8 cellular contexts compared by ENCODE assay signal in genomic region chr17:40111221-40112128, GRCh38. TPM values are rescaled to one million over a fixed set of nuclear protein-coding genes. Genes with fewer than 3 reads are reported as not detected.
DNase-seq lines count a peak whose midpoint lies in the region; ATAC-seq, FAIRE-seq and TF ChIP-seq lines count a peak whose summit lies in the region.

No MANE protein-coding gene starts in this region.

- 2% methylated on average over 12 of the region's 12 CpGs for WGBS in HepG2 (ENCODE audit: low lambda C conversion rate)

- TF ChIP-seq POLR2A in HepG2 (IDR thresholded peaks at IDR 0.05; ENCODE audit: insufficient read depth in 1 of 2, low read depth in 2 of 2, low read length in 2 of 2) = peak in 1 of 2 experiments; percentile 31; a peak in 1 of 4 replicates

- CTCF ChIA-PET in HepG2 (lab: Yijun Ruan, JAX; ENCODE audit: low intra/inter-chr PET ratio, low total read pairs) = interaction anchor here (0.7 to 2.4 kb wide), 11 partner anchors 10 to 98 kb away, joined by 3 to 31 read pairs (median 4); partner anchors contain the start of gene THRA

- H3K4me1 ChIP-seq in HepG2 (ENCODE audit: insufficient read depth, low read length) = peaks cover 99% of the 10 kb centered on the region

- peak; percentile 31 for ATAC-seq in HG03565 (IDR thresholded peaks at IDR 0.05; ENCODE audit: unreplicated experiment)
- peak; percentile 66 for ATAC-seq in HepG2
- ATAC-seq in HG03571 (IDR thresholded peaks at IDR 0.05; ENCODE audit: unreplicated experiment) = no peak

- H3K27me3 ChIP-seq in HepG2 (ENCODE audit: control insufficient read depth in 1 of 2, insufficient read depth in 2 of 2, low read length in 2 of 2) = no peaks in the 10 kb centered on the region; a peak in 1 of 5 replicates

- in situ Hi-C loops in HepG2 (cut with HindIII; ENCODE audit: extremely low pct_ligation_motif_present, low pct_unique_long_range_greater_than_20kb) = loop anchor here (5.0 kb wide), 1 partner anchor 56 kb away; no protein-coding TSS in a partner anchor

- H4K20me1 ChIP-seq in HepG2 (ENCODE audit: insufficient read depth, low read length) = no peaks in the 10 kb centered on the region

- TF ChIP-seq EP300 in HepG2 (IDR thresholded peaks at IDR 0.05; ENCODE audit: low read depth in 2 of 2, low read length in 2 of 2) (peak in 1 of 2 experiments; percentile 76; a peak in 2 of 4 replicates), HepG2 (CRISPR knock-in tag; IDR thresholded peaks at IDR 0.05; ENCODE audit: borderline replicate concordance) (peak; percentile 61)

- BruUV-seq in HepG2 (replicated peaks; lab: Mats Ljungman, UMichigan) = no TSS peak

- intact Hi-C loops in HepG2 (cut with micrococcal nuclease; ENCODE audit: unreplicated experiment) = loop anchor here (1.0 kb wide), 1 partner anchor 48 kb away; no protein-coding TSS in a partner anchor

- no peaks in the 10 kb centered on the region for H3K79me2 ChIP-seq in HepG2 (ENCODE audit: insufficient read depth, low read length)

- peak; percentile 77 for FAIRE-seq in HepG2 (lab: Jason Lieb, UNC)

- no peak overlapping the region for H2AFZ ChIP-seq in HepG2 (ENCODE audit: low read length)

- H3K27ac ChIP-seq in HepG2 (ENCODE audit: extremely low read length, insufficient read depth, low read length) = peak overlapping the region; percentile 67

- no peaks in the 10 kb centered on the region for H3K36me3 ChIP-seq in HepG2 (replicated peaks in 1 of 2; ENCODE audit: control insufficient read depth in 1 of 2, insufficient read depth in 2 of 2, low read length in 2 of 2)

- DNase-seq in GM10266 (ENCODE audit: extremely low spot score) (peak; percentile 81), NCI-H524 treated with DMSO at 0.1 percent for 48 hours (lab: John Stamatoyannopoulos, UW) (peak; percentile 81), dermis microvascular lymphatic vessel endothelial cell (ENCODE audit: low read depth in 2 of 2) (peak; percentile 91 to 97), HepG2 (ENCODE audit: low spot score) (peak; percentile 95)
- peak; percentile 80 for DNase-seq in activated CD4-positive, alpha-beta T cell treated with anti-CD3 and anti-CD28 coated beads for 48 hours
- peak in 2 of 3 experiments; percentile 50 to 68 for DNase-seq in stimulated activated CD4-positive, alpha-beta T cell treated with anti-CD3 and anti-CD28 coated beads, TNF-alpha, amount 100 ng/mL, for 24 hours (ENCODE audit: low read depth in 3 of 3)

- TF ChIP-seq RAD21 in HepG2 (CRISPR knock-in tag; IDR thresholded peaks at IDR 0.05) = peak; percentile 97

- POLR2A ChIA-PET in HepG2 (lab: Yijun Ruan, JAX) = interaction anchor here (0.6 to 7.3 kb wide), 24 partner anchors 11 to 177 kb away, joined by 3 to 568 read pairs (median 6); partner anchors contain the start of genes CASC3, CDC6, CSF3 and MED24

- H3K9me3 ChIP-seq in HepG2 (ENCODE audit: low read length) = no peaks in the 10 kb centered on the region

- H3K9ac ChIP-seq in HepG2 (ENCODE audit: insufficient read depth, low read depth, low read length) = peak overlapping the region; percentile 60

- peak overlapping the region; percentile 24 to 67 (median 37) for H3K4me3 ChIP-seq in HepG2 (replicated peaks in 1 of 3; ENCODE audit: insufficient read depth in 1 of 3, low read depth in 2 of 3, low read length in 3 of 3)

- TF ChIP-seq CTCF in GM10266 (IDR thresholded peaks at IDR 0.05; ENCODE audit: control insufficient read depth, insufficient read depth, low read depth, missing control alignments) (peak; percentile 91), HepG2 (CRISPR knock-in tag; IDR thresholded peaks at IDR 0.05) (peak; percentile 98)

- H3K4me2 ChIP-seq in HepG2 (ENCODE audit: low read depth, low read length) = peak overlapping the region; percentile 93

RNA-seq across cellular contexts. Expression of gene MSL1, which starts 10.3 kb away (rescaled TPM):
- total RNA-seq in dermis microvascular lymphatic vessel endothelial cell = 29.0 and 32.0 TPM in 2 replicates
- total RNA-seq in HepG2 (2016; rRNA removed; fragmentation: Illumina TruSeq; extraction: Trizol) = 76.1 and 88.5 TPM in 2 replicates
- total RNA-seq in HepG2 (2016; cell fraction: cytosol; rRNA removed; fragmentation: Illumina TruSeq; extraction: Trizol; ENCODE audit: low read depth) = 23.3 and 23.6 TPM in 2 replicates
- 62.6 and 89.2 TPM in 2 replicates for total RNA-seq in HepG2 (2016; cell fraction: insoluble cytoplasmic fraction; rRNA removed; fragmentation: Illumina TruSeq; extraction: Trizol)
- total RNA-seq in HepG2 (2016; cell fraction: membrane; rRNA removed; fragmentation: Illumina TruSeq; extraction: Trizol) = 50.5 and 57.1 TPM in 2 replicates
- total RNA-seq in HepG2 (2016; cell fraction: nucleus; rRNA removed; fragmentation: Illumina TruSeq; extraction: Trizol) = 82.0 and 93.0 TPM in 2 replicates
- polyA plus RNA-seq in HepG2 (2011; rRNA removed) = 54.6 and 63.8 TPM in 2 replicates
- 19.7 and 28.8 TPM in 2 replicates for polyA plus RNA-seq in HepG2 (2011; cell fraction: cytosol; rRNA removed)
- polyA plus RNA-seq in HepG2 (2011; cell fraction: nucleus; rRNA removed) = 90.9 and 114 TPM in 2 replicates
- polyA plus RNA-seq in HepG2 (2012) = 89.3 and 98.8 TPM in 2 replicates
- 10.1 and 10.5 TPM in 2 replicates for polyA plus RNA-seq in HepG2 (2016; cell fraction: cytosol; fragmentation: Illumina TruSeq; extraction: Trizol; ENCODE audit: low read depth)
- 77.5 and 94.3 TPM in 2 replicates for polyA plus RNA-seq in HepG2 (2016; cell fraction: insoluble cytoplasmic fraction; fragmentation: Illumina TruSeq; extraction: Trizol; ENCODE audit: low read depth)
- polyA plus RNA-seq in HepG2 (2016; cell fraction: membrane; fragmentation: Illumina TruSeq; extraction: Trizol; ENCODE audit: low read depth) = 34.7 and 36.6 TPM in 2 replicates
- 173 TPM in 2 replicates for polyA plus RNA-seq in HepG2 (2016; cell fraction: nucleus; fragmentation: Illumina TruSeq; extraction: Trizol; ENCODE audit: insufficient read depth, low read depth)
- polyA minus RNA-seq in HepG2 (2011; rRNA and poly(A)+ RNA removed; ENCODE audit: low replicate concordance) = 21.1 and 21.8 TPM in 2 replicates
- 50.3 and 50.4 TPM in 2 replicates for polyA minus RNA-seq in HepG2 (2011; cell fraction: cytosol; rRNA and poly(A)+ RNA removed)
- polyA minus RNA-seq in HepG2 (2011; cell fraction: nucleus; rRNA and poly(A)+ RNA removed) = 107 and 131 TPM in 2 replicates

RNA-seq across cellular contexts. Expression of gene NR1D1, which starts 11.1 kb away (rescaled TPM):
- total RNA-seq in dermis microvascular lymphatic vessel endothelial cell = 0.77 and 2.4 TPM in 2 replicates
- 1.4 and 2.1 TPM in 2 replicates for total RNA-seq in HepG2 (2016; rRNA removed; fragmentation: Illumina TruSeq; extraction: Trizol)
- 0.88 and 1.1 TPM in 2 replicates for total RNA-seq in HepG2 (2016; cell fraction: cytosol; rRNA removed; fragmentation: Illumina TruSeq; extraction: Trizol; ENCODE audit: low read depth)
- total RNA-seq in HepG2 (2016; cell fraction: insoluble cytoplasmic fraction; rRNA removed; fragmentation: Illumina TruSeq; extraction: Trizol) = 1.2 and 1.8 TPM in 2 replicates
- total RNA-seq in HepG2 (2016; cell fraction: membrane; rRNA removed; fragmentation: Illumina TruSeq; extraction: Trizol) = 2.2 and 2.4 TPM in 2 replicates
- total RNA-seq in HepG2 (2016; cell fraction: nucleus; rRNA removed; fragmentation: Illumina TruSeq; extraction: Trizol) = 3.4 and 4.3 TPM in 2 replicates
- polyA plus RNA-seq in HepG2 (2011; rRNA removed) = 2.7 and 3.6 TPM in 2 replicates
- 1.5 and 1.6 TPM in 2 replicates for polyA plus RNA-seq in HepG2 (2011; cell fraction: cytosol; rRNA removed)
- polyA plus RNA-seq in HepG2 (2011; cell fraction: nucleus; rRNA removed) = 20.3 and 22.7 TPM in 2 replicates
- polyA plus RNA-seq in HepG2 (2012) = 11.1 and 19.6 TPM in 2 replicates
- polyA plus RNA-seq in HepG2 (2016; cell fraction: cytosol; fragmentation: Illumina TruSeq; extraction: Trizol; ENCODE audit: low read depth) = 0.95 and 1.1 TPM in 2 replicates
- 3.8 and 5.8 TPM in 2 replicates for polyA plus RNA-seq in HepG2 (2016; cell fraction: insoluble cytoplasmic fraction; fragmentation: Illumina TruSeq; extraction: Trizol; ENCODE audit: low read depth)
- 2.5 and 3.4 TPM in 2 replicates for polyA plus RNA-seq in HepG2 (2016; cell fraction: membrane; fragmentation: Illumina TruSeq; extraction: Trizol; ENCODE audit: low read depth)
- 9.5 and 10.0 TPM in 2 replicates for polyA plus RNA-seq in HepG2 (2016; cell fraction: nucleus; fragmentation: Illumina TruSeq; extraction: Trizol; ENCODE audit: insufficient read depth, low read depth)
- 3.3 and 6.7 TPM in 2 replicates for polyA minus RNA-seq in HepG2 (2011; rRNA and poly(A)+ RNA removed; ENCODE audit: low replicate concordance)
- polyA minus RNA-seq in HepG2 (2011; cell fraction: cytosol; rRNA and poly(A)+ RNA removed) = 4.5 and 6.5 TPM in 2 replicates
- polyA minus RNA-seq in HepG2 (2011; cell fraction: nucleus; rRNA and poly(A)+ RNA removed) = 7.6 and 8.1 TPM in 2 replicates

RNA-seq across cellular contexts. Expression of gene CASC3, which starts 28.9 kb away (rescaled TPM):
- total RNA-seq in dermis microvascular lymphatic vessel endothelial cell (19.4 and 20.7 TPM in 2 replicates), HepG2 (2016; rRNA removed; fragmentation: Illumina TruSeq; extraction: Trizol) (29.6 and 30.8 TPM in 2 replicates)
- total RNA-seq in HepG2 (2016; cell fraction: cytosol; rRNA removed; fragmentation: Illumina TruSeq; extraction: Trizol; ENCODE audit: low read depth) = 27.8 and 32.3 TPM in 2 replicates
- total RNA-seq in HepG2 (2016; cell fraction: insoluble cytoplasmic fraction; rRNA removed; fragmentation: Illumina TruSeq; extraction: Trizol) = 26.4 and 32.2 TPM in 2 replicates
- 28.8 and 30.1 TPM in 2 replicates for total RNA-seq in HepG2 (2016; cell fraction: membrane; rRNA removed; fragmentation: Illumina TruSeq; extraction: Trizol)
- 30.8 and 38.1 TPM in 2 replicates for total RNA-seq in HepG2 (2016; cell fraction: nucleus; rRNA removed; fragmentation: Illumina TruSeq; extraction: Trizol)
- polyA plus RNA-seq in HepG2 (2011; rRNA removed) = 60.9 and 62.9 TPM in 2 replicates
- polyA plus RNA-seq in HepG2 (2011; cell fraction: cytosol; rRNA removed) = 25.1 and 35.9 TPM in 2 replicates
- 142 and 152 TPM in 2 replicates for polyA plus RNA-seq in HepG2 (2011; cell fraction: nucleus; rRNA removed)
- polyA plus RNA-seq in HepG2 (2012) = 70.7 and 76.1 TPM in 2 replicates
- polyA plus RNA-seq in HepG2 (2016; cell fraction: cytosol; fragmentation: Illumina TruSeq; extraction: Trizol; ENCODE audit: low read depth) = 5.4 and 6.1 TPM in 2 replicates
- polyA plus RNA-seq in HepG2 (2016; cell fraction: insoluble cytoplasmic fraction; fragmentation: Illumina TruSeq; extraction: Trizol; ENCODE audit: low read depth) = 32.0 and 41.3 TPM in 2 replicates
- 18.7 and 20.0 TPM in 2 replicates for polyA plus RNA-seq in HepG2 (2016; cell fraction: membrane; fragmentation: Illumina TruSeq; extraction: Trizol; ENCODE audit: low read depth)
- polyA plus RNA-seq in HepG2 (2016; cell fraction: nucleus; fragmentation: Illumina TruSeq; extraction: Trizol; ENCODE audit: insufficient read depth, low read depth) = 74.6 and 84.0 TPM in 2 replicates
- 60.8 and 70.8 TPM in 2 replicates for polyA minus RNA-seq in HepG2 (2011; rRNA and poly(A)+ RNA removed; ENCODE audit: low replicate concordance)
- 20.8 and 24.8 TPM in 2 replicates for polyA minus RNA-seq in HepG2 (2011; cell fraction: cytosol; rRNA and poly(A)+ RNA removed)
- 59.5 and 60.8 TPM in 2 replicates for polyA minus RNA-seq in HepG2 (2011; cell fraction: nucleus; rRNA and poly(A)+ RNA removed)

RNA-seq across cellular contexts. Expression of gene THRA, which starts 48.7 kb away (rescaled TPM):
- total RNA-seq in dermis microvascular lymphatic vessel endothelial cell (11.9 and 19.7 TPM in 2 replicates), HepG2 (2016; rRNA removed; fragmentation: Illumina TruSeq; extraction: Trizol) (9.9 and 10.4 TPM in 2 replicates)
- 4.9 and 5.0 TPM in 2 replicates for total RNA-seq in HepG2 (2016; cell fraction: cytosol; rRNA removed; fragmentation: Illumina TruSeq; extraction: Trizol; ENCODE audit: low read depth)
- 8.1 and 10.9 TPM in 2 replicates for total RNA-seq in HepG2 (2016; cell fraction: insoluble cytoplasmic fraction; rRNA removed; fragmentation: Illumina TruSeq; extraction: Trizol)
- 12.8 TPM in 2 replicates for total RNA-seq in HepG2 (2016; cell fraction: membrane; rRNA removed; fragmentation: Illumina TruSeq; extraction: Trizol)
- 5.9 and 6.8 TPM in 2 replicates for total RNA-seq in HepG2 (2016; cell fraction: nucleus; rRNA removed; fragmentation: Illumina TruSeq; extraction: Trizol)
- 8.0 and 8.6 TPM in 2 replicates for polyA plus RNA-seq in HepG2 (2011; rRNA removed)
- polyA plus RNA-seq in HepG2 (2011; cell fraction: cytosol; rRNA removed) = 7.7 and 8.0 TPM in 2 replicates
- polyA plus RNA-seq in HepG2 (2011; cell fraction: nucleus; rRNA removed) = 12.1 and 13.6 TPM in 2 replicates
- 11.6 and 15.5 TPM in 2 replicates for polyA plus RNA-seq in HepG2 (2012)
- polyA plus RNA-seq in HepG2 (2016; cell fraction: cytosol; fragmentation: Illumina TruSeq; extraction: Trizol; ENCODE audit: low read depth) = 4.3 TPM in 2 replicates
- polyA plus RNA-seq in HepG2 (2016; cell fraction: insoluble cytoplasmic fraction; fragmentation: Illumina TruSeq; extraction: Trizol; ENCODE audit: low read depth) = 8.0 and 12.4 TPM in 2 replicates
- polyA plus RNA-seq in HepG2 (2016; cell fraction: membrane; fragmentation: Illumina TruSeq; extraction: Trizol; ENCODE audit: low read depth) = 9.9 and 10.7 TPM in 2 replicates
- polyA plus RNA-seq in HepG2 (2016; cell fraction: nucleus; fragmentation: Illumina TruSeq; extraction: Trizol; ENCODE audit: insufficient read depth, low read depth) = 11.5 and 12.3 TPM in 2 replicates
- 14.3 and 17.9 TPM in 2 replicates for polyA minus RNA-seq in HepG2 (2011; rRNA and poly(A)+ RNA removed; ENCODE audit: low replicate concordance)
- polyA minus RNA-seq in HepG2 (2011; cell fraction: cytosol; rRNA and poly(A)+ RNA removed) = 5.3 and 7.4 TPM in 2 replicates
- polyA minus RNA-seq in HepG2 (2011; cell fraction: nucleus; rRNA and poly(A)+ RNA removed) = 7.2 and 7.5 TPM in 2 replicates

RNA-seq across cellular contexts. Expression of gene MED24, which starts 57.3 kb away (rescaled TPM):
- total RNA-seq in dermis microvascular lymphatic vessel endothelial cell (32.5 and 49.8 TPM in 2 replicates), HepG2 (2016; rRNA removed; fragmentation: Illumina TruSeq; extraction: Trizol) (51.1 and 66.5 TPM in 2 replicates)
- total RNA-seq in HepG2 (2016; cell fraction: cytosol; rRNA removed; fragmentation: Illumina TruSeq; extraction: Trizol; ENCODE audit: low read depth) = 14.5 and 17.6 TPM in 2 replicates
- total RNA-seq in HepG2 (2016; cell fraction: insoluble cytoplasmic fraction; rRNA removed; fragmentation: Illumina TruSeq; extraction: Trizol) = 50.7 and 65.1 TPM in 2 replicates
- 26.0 and 27.2 TPM in 2 replicates for total RNA-seq in HepG2 (2016; cell fraction: membrane; rRNA removed; fragmentation: Illumina TruSeq; extraction: Trizol)
- 65.1 and 70.6 TPM in 2 replicates for total RNA-seq in HepG2 (2016; cell fraction: nucleus; rRNA removed; fragmentation: Illumina TruSeq; extraction: Trizol)
- polyA plus RNA-seq in HepG2 (2011; rRNA removed) = 67.7 and 78.0 TPM in 2 replicates
- 28.7 and 32.2 TPM in 2 replicates for polyA plus RNA-seq in HepG2 (2011; cell fraction: cytosol; rRNA removed)
- 613 and 896 TPM in 2 replicates for polyA plus RNA-seq in HepG2 (2011; cell fraction: nucleus; rRNA removed)
- polyA plus RNA-seq in HepG2 (2012) = 70.6 and 74.6 TPM in 2 replicates
- polyA plus RNA-seq in HepG2 (2016; cell fraction: cytosol; fragmentation: Illumina TruSeq; extraction: Trizol; ENCODE audit: low read depth) = 9.7 and 12.0 TPM in 2 replicates
- 46.8 and 59.5 TPM in 2 replicates for polyA plus RNA-seq in HepG2 (2016; cell fraction: insoluble cytoplasmic fraction; fragmentation: Illumina TruSeq; extraction: Trizol; ENCODE audit: low read depth)
- polyA plus RNA-seq in HepG2 (2016; cell fraction: membrane; fragmentation: Illumina TruSeq; extraction: Trizol; ENCODE audit: low read depth) = 20.4 and 23.8 TPM in 2 replicates
- polyA plus RNA-seq in HepG2 (2016; cell fraction: nucleus; fragmentation: Illumina TruSeq; extraction: Trizol; ENCODE audit: insufficient read depth, low read depth) = 182 and 188 TPM in 2 replicates
- 133 and 240 TPM in 2 replicates for polyA minus RNA-seq in HepG2 (2011; rRNA and poly(A)+ RNA removed; ENCODE audit: low replicate concordance)
- 49.1 and 58.4 TPM in 2 replicates for polyA minus RNA-seq in HepG2 (2011; cell fraction: cytosol; rRNA and poly(A)+ RNA removed)
- 159 and 161 TPM in 2 replicates for polyA minus RNA-seq in HepG2 (2011; cell fraction: nucleus; rRNA and poly(A)+ RNA removed)
